Comparison of ENCODE assay signal across 12 cellular contexts in genomic region chr16:48444574-48444973, GRCh38. TPM values are rescaled to one million over a fixed set of nuclear protein-coding genes. Genes with fewer than 3 reads are reported as not detected.
A peak's percentile ranks its signal among the peaks of the same experiment; 100 is the strongest.
DNase-seq lines count a peak whose midpoint lies in the region; ATAC-seq and TF ChIP-seq lines count a peak whose summit lies in the region.
"Had no signal": no experiment of that assay in that cellular context is flagged by ENCODE, and none has a peak within 500 bp of the region (broad histone marks: within the 10 kb centered on the region; RNA-seq: fewer than 3 reads in every experiment).

No MANE protein-coding gene starts in this region.

- no peaks in the 10 kb centered on the region for H3K4me1 Mint-ChIP-seq in activated T-cell treated with anti-CD3 and anti-CD28 coated beads, Interleukin-2, amount 50 U/mL, for 24 hours (ENCODE audit: low read depth)
- H3K4me1 Mint-ChIP-seq: stimulated activated naive CD8-positive, alpha-beta T cell treated with anti-CD3 and anti-CD28 coated beads, Interleukin-15, amount 100 ng/mL, for 72 hours had no signal

- H3K36me3 ChIP-seq in RWPE2 (ENCODE audit: low read depth), result no peaks in the 10 kb centered on the region
- no peaks in the 10 kb centered on the region for H3K36me3 ChIP-seq in parathyroid adenoma (ENCODE audit: control insufficient read depth, insufficient read depth, low read length)

- TF ChIP-seq CTCF in RWPE2 (IDR thresholded peaks at IDR 0.05; ENCODE audit: poor library complexity, severe bottlenecking), result no peak
- no peak for TF ChIP-seq CTCF in fibroblast of the aortic adventitia (IDR thresholded peaks at IDR 0.05; ENCODE audit: insufficient read depth, low read length)
- no peak for TF ChIP-seq CTCF in parathyroid adenoma (IDR thresholded peaks at IDR 0.05)

- H3K9me3 ChIP-seq in RWPE2 (ENCODE audit: severe bottlenecking) (no peaks in the 10 kb centered on the region), parathyroid adenoma (ENCODE audit: control insufficient read depth, low read length) (no peaks in the 10 kb centered on the region)

- no peak overlapping the region for H3K4me2 ChIP-seq in parathyroid adenoma (ENCODE audit: low read length)

- no peak overlapping the region for H3K27ac Mint-ChIP-seq in activated T-cell treated with anti-CD3 and anti-CD28 coated beads, Interleukin-2, amount 50 U/mL, for 24 hours
- H3K27ac Mint-ChIP-seq: stimulated activated naive CD8-positive, alpha-beta T cell treated with anti-CD3 and anti-CD28 coated beads, Interleukin-15, amount 100 ng/mL, for 72 hours had no signal

- ATAC-seq in RWPE2 (ENCODE audit: low read depth) (peak; percentile 91), GM19351 (IDR thresholded peaks at IDR 0.05; ENCODE audit: unreplicated experiment) (no peak)
- ATAC-seq: stimulated activated naive CD8-positive, alpha-beta T cell treated with anti-CD3 and anti-CD28 coated beads, Interleukin-15, amount 100 ng/mL, for 72 hours had no signal

- H2AFZ ChIP-seq in parathyroid adenoma, result peak overlapping the region; percentile 48

- H3K4me3 Mint-ChIP-seq in activated T-cell treated with anti-CD3 and anti-CD28 coated beads, Interleukin-2, amount 50 U/mL, for 24 hours, result no peak overlapping the region
- H3K4me3 Mint-ChIP-seq: brain; naive B cell; stimulated activated naive CD8-positive, alpha-beta T cell treated with anti-CD3 and anti-CD28 coated beads, Interleukin-15, amount 100 ng/mL, for 72 hours had no signal

- no peak overlapping the region for H3K9ac ChIP-seq in parathyroid adenoma

- H3K79me2 ChIP-seq in parathyroid adenoma, result no peaks in the 10 kb centered on the region

- H3K9me3 Mint-ChIP-seq in activated T-cell treated with anti-CD3 and anti-CD28 coated beads, Interleukin-2, amount 50 U/mL, for 24 hours, result no peaks in the 10 kb centered on the region
- H3K9me3 Mint-ChIP-seq: brain; naive B cell; stimulated activated naive CD8-positive, alpha-beta T cell treated with anti-CD3 and anti-CD28 coated beads, Interleukin-15, amount 100 ng/mL, for 72 hours had no signal

- DNase-seq in COLO829 (ENCODE audit: low spot score) (peak; percentile 79), RWPE2 (ENCODE audit: low spot score) (no peak), fibroblast of the aortic adventitia (ENCODE audit: low read depth) (peak; percentile 95), middle frontal gyrus (ENCODE audit: extremely low spot score, low spot score) (no peak)
- no peak for DNase-seq in activated T-cell treated with anti-CD3 and anti-CD28 coated beads, Interleukin-2, amount 50 U/mL, for 24 hours
- no peak for DNase-seq in activated naive CD4-positive, alpha-beta T cell (lab: John Stamatoyannopoulos, UW)
- DNase-seq: naive B cell; stimulated activated naive CD8-positive, alpha-beta T cell treated with anti-CD3 and anti-CD28 coated beads, Interleukin-15, amount 100 ng/mL, for 72 hours had no signal

- no peaks in the 10 kb centered on the region for H3K27me3 Mint-ChIP-seq in activated T-cell treated with anti-CD3 and anti-CD28 coated beads, Interleukin-2, amount 50 U/mL, for 24 hours
- H3K27me3 Mint-ChIP-seq: naive B cell; stimulated activated naive CD8-positive, alpha-beta T cell treated with anti-CD3 and anti-CD28 coated beads, Interleukin-15, amount 100 ng/mL, for 72 hours had no signal

- H3K36me3 Mint-ChIP-seq in activated T-cell treated with anti-CD3 and anti-CD28 coated beads, Interleukin-2, amount 50 U/mL, for 24 hours (ENCODE audit: low read depth), result no peaks in the 10 kb centered on the region
- H3K36me3 Mint-ChIP-seq: brain, naive B cell had no signal

- no peak overlapping the region for H3K4me3 ChIP-seq in RWPE2 (ENCODE audit: severe bottlenecking)
- H3K4me3 ChIP-seq in fibroblast of the aortic adventitia (ENCODE audit: low read depth, low read length), result no peak overlapping the region
- no peak overlapping the region for H3K4me3 ChIP-seq in parathyroid adenoma (ENCODE audit: low read depth, low read length)

- H3K27me3 ChIP-seq in RWPE2 (ENCODE audit: insufficient read depth, poor library complexity, severe bottlenecking) (no peaks in the 10 kb centered on the region), parathyroid adenoma (ENCODE audit: control insufficient read depth, insufficient read depth, low read length) (no peaks in the 10 kb centered on the region)

- H3K4me1 ChIP-seq in RWPE2 (ENCODE audit: insufficient read depth, poor library complexity, severe bottlenecking) (peaks cover 8% of the 10 kb centered on the region), parathyroid adenoma (no peaks in the 10 kb centered on the region)

- peak overlapping the region; percentile 62 for H3K27ac ChIP-seq in RWPE2 (ENCODE audit: poor library complexity, severe bottlenecking)
- peak overlapping the region; percentile 67 for H3K27ac ChIP-seq in parathyroid adenoma
- H3K27ac ChIP-seq: VCaP had no signal

RNA-seq across cellular contexts. Expression of gene SIAH1, which starts 59.4 kb away (rescaled TPM):
- total RNA-seq in fibroblast of the aortic adventitia (ENCODE audit: low replicate concordance), result 31.6 and 36.5 TPM in 2 replicates

Comparison
In these comparisons a context has a peak if more than half of its experiments do, and no peak if none do; other contexts are left out.
1. DNase-seq: peak in COLO829 (single experiment) and fibroblast of the aortic adventitia (single experiment); none in RWPE2 (single experiment), activated T-cell treated with anti-CD3 and anti-CD28 coated beads, Interleukin-2, amount 50 U/mL, for 24 hours (single experiment), middle frontal gyrus (single experiment) and activated naive CD4-positive, alpha-beta T cell (0 of 4).